ENCODE assay signal across 9 cellular contexts in genomic region chr2:230007931-230008707, GRCh38.
DNase-seq lines count a peak whose midpoint lies in the region; ATAC-seq and TF ChIP-seq lines count a peak whose summit lies in the region.
"Had no signal": no experiment of that assay in that cellular context is flagged by ENCODE, and none has a peak within 500 bp of the region (broad histone marks: within the 10 kb centered on the region; RNA-seq: fewer than 3 reads in every experiment).

No MANE protein-coding gene starts in this region.

- no peak overlapping the region for H3K14ac ChIP-seq in trophoblast cell (ENCODE audit: low read length)

- CTCF ChIA-PET in activated naive CD4-positive, alpha-beta T cell treated with anti-CD3 and anti-CD28 coated beads, Interleukin-2, amount 10 ng/mL, durations not matched to agents 7 days and 5 days (lab: Charles Lee), result interaction anchor here (0.8 to 4.6 kb wide), 17 partner anchors 8 to 790 kb away, joined by 3 to 46 read pairs (median 4); partner anchors contain the start of gene SLC16A14

- no peak overlapping the region for H3K4ac ChIP-seq in trophoblast cell (ENCODE audit: low read depth, low read length)

- H4K8ac ChIP-seq in trophoblast cell (ENCODE audit: low read depth, low read length), result no peak overlapping the region

- H2AK5ac ChIP-seq in trophoblast cell (ENCODE audit: low read length), result no peak overlapping the region

- no peak overlapping the region for H3K4me3 ChIP-seq in MM.1S (ENCODE audit: low read length)
- H3K4me3 ChIP-seq in trophoblast cell (ENCODE audit: low read depth, low read length), result no peak overlapping the region
- no peak overlapping the region for H3K4me3 ChIP-seq in tibial artery
- H3K4me3 ChIP-seq: BLaER1 treated with 17β-estradiol and CSF1 and Interleukin-3, amounts not matched to agents 10 nM and 100 nM had no signal

- H3K9me2 ChIP-seq in MM.1S (replicated peaks; ENCODE audit: insufficient read depth, low read length), result no peaks in the 10 kb centered on the region

- TF ChIP-seq CTCF in MM.1S (IDR thresholded peaks at IDR 0.05; ENCODE audit: low read length) (peak; percentile 72), tibial artery (IDR thresholded peaks at IDR 0.05) (peak; percentile 52 to 55)

- H3K27me3 Mint-ChIP-seq in activated naive CD4-positive, alpha-beta T cell treated with anti-CD3 and anti-CD28 coated beads, Interleukin-2, amount 10 ng/mL, durations not matched to agents 7 days and 5 days, result no peaks in the 10 kb centered on the region

- no peaks in the 10 kb centered on the region for H3K27me3 ChIP-seq in MM.1S (replicated peaks; ENCODE audit: insufficient read depth, low read length)
- no peaks in the 10 kb centered on the region for H3K27me3 ChIP-seq in trophoblast cell (ENCODE audit: insufficient read depth, low read length)
- no peaks in the 10 kb centered on the region for H3K27me3 ChIP-seq in tibial artery
- H3K27me3 ChIP-seq: BLaER1 treated with 17β-estradiol and CSF1 and Interleukin-3, amounts not matched to agents 10 nM and 100 nM had no signal

- intact Hi-C loops in tibial artery (cut with DNase I; ENCODE audit: low total_unique reads), result no loop called here

- H2BK120ac ChIP-seq in trophoblast cell (ENCODE audit: insufficient read depth, low read length, poor library complexity), result no peak overlapping the region

- no peaks in the 10 kb centered on the region for H3F3A ChIP-seq in MM.1S (ENCODE audit: insufficient read depth, low read length)

- no peak overlapping the region for H3K27ac Mint-ChIP-seq in activated naive CD4-positive, alpha-beta T cell treated with anti-CD3 and anti-CD28 coated beads, Interleukin-2, amount 10 ng/mL, durations not matched to agents 7 days and 5 days

- H4K20me1 ChIP-seq in MM.1S (ENCODE audit: insufficient read depth, low read length), result no peaks in the 10 kb centered on the region
- H4K20me1 ChIP-seq: BLaER1 treated with 17β-estradiol and CSF1 and Interleukin-3, amounts not matched to agents 10 nM and 100 nM had no signal

- H3K27ac ChIP-seq in MM.1S (ENCODE audit: low read length) (no peak overlapping the region), trophoblast cell (ENCODE audit: low read depth, low read length) (no peak overlapping the region), tibial artery (no peak overlapping the region)
- H3K27ac ChIP-seq: BLaER1 treated with 17β-estradiol and CSF1 and Interleukin-3, amounts not matched to agents 10 nM and 100 nM had no signal

- ATAC-seq in SK-N-SH treated with all-trans-retinoic acid at 6 μM for 48 hours, result peak; percentile 87

- peaks cover 4% of the 10 kb centered on the region for H3K4me1 Mint-ChIP-seq in activated naive CD4-positive, alpha-beta T cell treated with anti-CD3 and anti-CD28 coated beads, Interleukin-2, amount 10 ng/mL, durations not matched to agents 7 days and 5 days

- H3K4me3 Mint-ChIP-seq in activated naive CD4-positive, alpha-beta T cell treated with anti-CD3 and anti-CD28 coated beads, Interleukin-2, amount 10 ng/mL, durations not matched to agents 7 days and 5 days, result no peak overlapping the region

- H3K9me3 Mint-ChIP-seq in activated naive CD4-positive, alpha-beta T cell treated with anti-CD3 and anti-CD28 coated beads, Interleukin-2, amount 10 ng/mL, durations not matched to agents 7 days and 5 days, result no peaks in the 10 kb centered on the region

- no peak overlapping the region for H4K12ac ChIP-seq in trophoblast cell (ENCODE audit: low read depth, low read length)

- H3K9me3 ChIP-seq in MM.1S (replicated peaks; ENCODE audit: insufficient read depth, low read length) (no peaks in the 10 kb centered on the region), trophoblast cell (ENCODE audit: insufficient read depth, low read depth, low read length) (no peaks in the 10 kb centered on the region), tibial artery (no peaks in the 10 kb centered on the region)
- H3K9me3 ChIP-seq: BLaER1 treated with 17β-estradiol and CSF1 and Interleukin-3, amounts not matched to agents 10 nM and 100 nM had no signal

- no peak overlapping the region for H3K23ac ChIP-seq in trophoblast cell (ENCODE audit: low read length)

- H3K4me1 ChIP-seq in MM.1S (ENCODE audit: low read length), result no peaks in the 10 kb centered on the region
- H3K4me1 ChIP-seq in trophoblast cell (ENCODE audit: control insufficient read depth in 1 of 2, insufficient read depth in 2 of 2, low read length in 2 of 2), result no peaks in the 10 kb centered on the region
- H3K4me1 ChIP-seq in tibial artery, result no peaks in the 10 kb centered on the region
- H3K4me1 ChIP-seq: BLaER1 treated with 17β-estradiol and CSF1 and Interleukin-3, amounts not matched to agents 10 nM and 100 nM had no signal

- H3K4me2 ChIP-seq in MM.1S (ENCODE audit: low read depth, low read length) (peak overlapping the region; percentile 24; the same call in 1 of the 2 replicates), trophoblast cell (ENCODE audit: low read length) (no peak overlapping the region)

- DNase-seq in NCI-H2227 (lab: John Stamatoyannopoulos, UW; ENCODE audit: unreplicated experiment) (peak; percentile 62), NCI-H2227 treated with DMSO at 0.1 percent for 48 hours (lab: John Stamatoyannopoulos, UW) (no peak), MM.1S (peak; percentile 79), glomerular visceral epithelial cell (ENCODE audit: extremely low spot score) (peak; percentile 74), trophoblast cell (peak; percentile 77 to 91), tibial artery (peak; percentile 71 to 74)
- peak; percentile 90 for DNase-seq in activated naive CD4-positive, alpha-beta T cell treated with anti-CD3 and anti-CD28 coated beads, Interleukin-2, amount 10 ng/mL, durations not matched to agents 7 days and 5 days

- no peaks in the 10 kb centered on the region for H3K79me2 ChIP-seq in MM.1S (ENCODE audit: low read length)
- H3K79me2 ChIP-seq in trophoblast cell (ENCODE audit: control insufficient read depth, insufficient read depth, low read length, poor library complexity), result no peaks in the 10 kb centered on the region

- no peaks in the 10 kb centered on the region for H3K79me1 ChIP-seq in trophoblast cell (ENCODE audit: low read length)

- H2BK12ac ChIP-seq in trophoblast cell (ENCODE audit: low read length), result no peak overlapping the region

- no peak overlapping the region for H3K18ac ChIP-seq in trophoblast cell (ENCODE audit: low read length)

- no peaks in the 10 kb centered on the region for H3K36me3 ChIP-seq in MM.1S (replicated peaks; ENCODE audit: insufficient read depth, low read length)
- H3K36me3 ChIP-seq in trophoblast cell (ENCODE audit: control insufficient read depth in 1 of 2, insufficient read depth in 2 of 2, low read length in 2 of 2), result no peaks in the 10 kb centered on the region
- H3K36me3 ChIP-seq in tibial artery, result no peaks in the 10 kb centered on the region
- H3K36me3 ChIP-seq: BLaER1 treated with 17β-estradiol and CSF1 and Interleukin-3, amounts not matched to agents 10 nM and 100 nM had no signal

- H2AFZ ChIP-seq in MM.1S (ENCODE audit: low read length) (peak overlapping the region; percentile 39; the same call in 1 of the 2 replicates), trophoblast cell (ENCODE audit: insufficient read depth, low read length, poor library complexity) (no peak overlapping the region)

- no peak overlapping the region for H2BK5ac ChIP-seq in trophoblast cell (ENCODE audit: low read depth, low read length, poor library complexity)

- no peak overlapping the region; the same call in 1 of the 2 replicates for H3K9ac ChIP-seq in MM.1S (ENCODE audit: low read length)
- no peak overlapping the region for H3K9ac ChIP-seq in trophoblast cell (ENCODE audit: low read length)
- H3K9ac ChIP-seq: BLaER1 treated with 17β-estradiol and CSF1 and Interleukin-3, amounts not matched to agents 10 nM and 100 nM had no signal

- H4K91ac ChIP-seq in trophoblast cell (ENCODE audit: low read depth, low read length), result no peak overlapping the region

- H3K36me3 Mint-ChIP-seq in activated naive CD4-positive, alpha-beta T cell treated with anti-CD3 and anti-CD28 coated beads, Interleukin-2, amount 10 ng/mL, durations not matched to agents 7 days and 5 days, result no peaks in the 10 kb centered on the region

- WGBS in trophoblast cell (ENCODE audit: extremely low coverage, insufficient coverage, insufficient read length), result no CpG with 5 or more reads among the region's 12 CpGs

TF ChIP-seq in SK-N-SH treated with all-trans-retinoic acid at 6 μM for 48 hours, 23 proteins besides CTCF, POLR2A, EP300 and RAD21 (continues in another document):
- TF ChIP-seq PATZ1 (CRISPR knock-in tag; IDR thresholded peaks at IDR 0.05; ENCODE audit: borderline replicate concordance) (no peak), CREB5 (CRISPR knock-in tag; IDR thresholded peaks at IDR 0.05; ENCODE audit: low read depth) (no peak)
